ENCODE assay signal across 8 cellular contexts in the genomic region with DNA sequence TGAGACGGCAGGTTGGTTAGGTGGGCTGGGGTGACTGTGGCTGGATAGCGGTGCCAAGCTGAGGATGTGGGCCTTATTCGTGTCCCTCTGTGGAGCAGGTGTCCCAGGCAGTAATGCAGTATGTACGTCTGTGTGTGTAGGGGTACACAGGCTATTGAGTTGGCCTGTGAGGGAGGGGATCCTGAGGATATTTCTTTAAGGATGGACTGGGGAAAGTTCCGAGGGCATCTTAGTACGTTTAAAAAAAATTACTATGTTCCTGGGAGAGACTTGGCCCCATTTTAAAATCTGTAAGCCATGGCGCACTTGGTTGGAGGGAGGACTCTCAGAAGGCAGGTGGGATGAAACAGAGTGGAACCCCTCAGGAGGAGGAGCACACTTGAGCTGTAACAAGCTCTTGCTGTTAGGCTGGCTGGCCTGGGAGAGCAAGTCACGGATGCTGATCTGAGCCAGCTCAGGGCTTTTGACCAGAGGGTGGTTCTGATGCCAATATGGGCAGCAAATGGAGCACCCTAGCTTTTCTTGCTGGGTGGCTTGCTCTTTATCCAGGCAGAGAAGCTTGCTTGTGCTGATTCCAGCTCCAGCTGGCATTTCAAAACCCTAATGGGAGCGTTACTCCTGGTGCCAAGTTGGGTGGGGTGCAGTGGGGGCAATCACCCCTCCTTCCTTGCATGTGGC. TPM values are rescaled to one million over a fixed set of nuclear protein-coding genes. Genes with fewer than 3 reads are reported as not detected.
DNase-seq lines count a peak whose midpoint lies in the region; ATAC-seq and TF ChIP-seq lines count a peak whose summit lies in the region.

No MANE protein-coding gene starts in this region.

- no peaks in the 10 kb centered on the region for H3K36me3 ChIP-seq in SK-N-SH (replicated peaks in 1 of 2; ENCODE audit: control insufficient read depth in 1 of 2, insufficient read depth in 2 of 2, low read length in 1 of 2)

- TF ChIP-seq CTCF in SK-N-SH (IDR thresholded peaks at IDR 0.05) (no peak), endothelial cell (IDR thresholded peaks at IDR 0.05; ENCODE audit: unreplicated experiment) (no peak)

- H3K36me3 Mint-ChIP-seq in endothelial cell (ENCODE audit: low read depth, unreplicated experiment) (peaks cover 11% of the 10 kb centered on the region), naive B cell (peaks cover 0 to 8% of the 10 kb centered on the region in 2 donors)

- POLR2A ChIA-PET in SK-N-SH (lab: Yijun Ruan, JAX): interaction anchor here (1.5 kb wide), 1 partner anchor 121 kb away, joined by 4 read pairs; no protein-coding TSS in a partner anchor

- H3K9ac ChIP-seq in SK-N-SH: peak overlapping the region; percentile 84

- H3K27ac ChIP-seq in SK-N-SH (ENCODE audit: low read depth in 2 of 2, low read length in 1 of 2): peak overlapping the region in 1 of 2 experiments; percentile 68; a peak in 2 of 4 replicates

- H2AFZ ChIP-seq in SK-N-SH (ENCODE audit: low read depth): peak overlapping the region; percentile 38; the same call in 1 of the 2 replicates

- H3K4me1 Mint-ChIP-seq in endothelial cell (ENCODE audit: unreplicated experiment): peaks cover 45% of the 10 kb centered on the region
- H3K4me1 Mint-ChIP-seq in naive B cell: peaks cover 37 to 47% (median 47%) of the 10 kb centered on the region in 3 donors

- H3K27ac Mint-ChIP-seq in endothelial cell (ENCODE audit: unreplicated experiment) (peak overlapping the region; percentile 91), naive B cell (peak overlapping the region; percentile 88 to 97 (median 96))

- no peak for TF ChIP-seq EP300 in SK-N-SH (IDR thresholded peaks at IDR 0.05; ENCODE audit: borderline replicate concordance in 1 of 2, low read depth in 1 of 2, low read length in 1 of 2)

- peaks cover 8 to 9% of the 10 kb centered on the region in 2 experiments; a peak in 1 of 4 replicates for H3K4me1 ChIP-seq in SK-N-SH (ENCODE audit: control insufficient read depth in 1 of 2, insufficient read depth in 2 of 2, low read depth in 1 of 2, low read length in 1 of 2)

- 6% methylated on average over 9 of the region's 9 CpGs for WGBS in SK-N-SH (ENCODE audit: low lambda C conversion rate)

- ATAC-seq in GM21515 (IDR thresholded peaks at IDR 0.05; ENCODE audit: unreplicated experiment) (peak; percentile 10), naive B cell (ENCODE audit: low read depth in 2 of 2) (peak; percentile 2), GM18517 (IDR thresholded peaks at IDR 0.05; ENCODE audit: unreplicated experiment) (no peak), HG03095 (IDR thresholded peaks at IDR 0.05; ENCODE audit: unreplicated experiment) (no peak)

- H3K9me2 ChIP-seq in SK-N-SH: no peaks in the 10 kb centered on the region

- H3K9me3 ChIP-seq in SK-N-SH: no peaks in the 10 kb centered on the region

- peaks cover 7% of the 10 kb centered on the region for H3F3A ChIP-seq in SK-N-SH (replicated peaks; ENCODE audit: insufficient read depth)

- H3K4me3 Mint-ChIP-seq in endothelial cell (ENCODE audit: unreplicated experiment) (peak overlapping the region; percentile 100), naive B cell (peak overlapping the region; percentile 81 to 100 (median 96))

- peaks cover 56% of the 10 kb centered on the region for H3K79me2 ChIP-seq in SK-N-SH (ENCODE audit: insufficient read depth)

- no peaks in the 10 kb centered on the region for H3K9me3 Mint-ChIP-seq in endothelial cell (ENCODE audit: unreplicated experiment)
- H3K9me3 Mint-ChIP-seq in naive B cell: peaks cover 0 to 5% (median 0%) of the 10 kb centered on the region in 7 donors

- CTCF ChIA-PET in SK-N-SH (lab: Yijun Ruan, JAX): interaction anchor here (1.0 to 2.5 kb wide), 3 partner anchors 8 to 447 kb away, joined by 3 to 5 read pairs (median 3); no protein-coding TSS in a partner anchor

- H3K4me3 ChIP-seq in SK-N-SH (ENCODE audit: low read depth in 2 of 2, low read length in 1 of 2): peak overlapping the region; percentile 85 to 90

- H3K27me3 ChIP-seq in SK-N-SH (ENCODE audit: insufficient read depth): no peaks in the 10 kb centered on the region

- H3K27me3 Mint-ChIP-seq in endothelial cell (ENCODE audit: unreplicated experiment) (peaks cover 6% of the 10 kb centered on the region), naive B cell (no peaks in the 10 kb centered on the region)

- DNase-seq in AG20443 (ENCODE audit: low spot score) (peak; percentile 17), SK-N-SH (no peak), endothelial cell (ENCODE audit: low spot score) (no peak), naive B cell (no peak), NCI-H187 (lab: John Stamatoyannopoulos, UW) (no peak)

- H3K4me2 ChIP-seq in SK-N-SH: peak overlapping the region; percentile 95

- no peak for TF ChIP-seq RAD21 in SK-N-SH (IDR thresholded peaks at IDR 0.05; ENCODE audit: low read length)

- peaks cover 12% of the 10 kb centered on the region for H4K20me1 ChIP-seq in SK-N-SH (ENCODE audit: insufficient read depth)

TF ChIP-seq in SK-N-SH, 30 proteins besides CTCF, POLR2A, EP300 and RAD21:
- TF ChIP-seq GABPA (IDR thresholded peaks at IDR 0.05; ENCODE audit: low read depth): no peak
- no peak for TF ChIP-seq RXRA (IDR thresholded peaks at IDR 0.05; ENCODE audit: borderline replicate concordance, low read depth)
- TF ChIP-seq, protein P1, sequence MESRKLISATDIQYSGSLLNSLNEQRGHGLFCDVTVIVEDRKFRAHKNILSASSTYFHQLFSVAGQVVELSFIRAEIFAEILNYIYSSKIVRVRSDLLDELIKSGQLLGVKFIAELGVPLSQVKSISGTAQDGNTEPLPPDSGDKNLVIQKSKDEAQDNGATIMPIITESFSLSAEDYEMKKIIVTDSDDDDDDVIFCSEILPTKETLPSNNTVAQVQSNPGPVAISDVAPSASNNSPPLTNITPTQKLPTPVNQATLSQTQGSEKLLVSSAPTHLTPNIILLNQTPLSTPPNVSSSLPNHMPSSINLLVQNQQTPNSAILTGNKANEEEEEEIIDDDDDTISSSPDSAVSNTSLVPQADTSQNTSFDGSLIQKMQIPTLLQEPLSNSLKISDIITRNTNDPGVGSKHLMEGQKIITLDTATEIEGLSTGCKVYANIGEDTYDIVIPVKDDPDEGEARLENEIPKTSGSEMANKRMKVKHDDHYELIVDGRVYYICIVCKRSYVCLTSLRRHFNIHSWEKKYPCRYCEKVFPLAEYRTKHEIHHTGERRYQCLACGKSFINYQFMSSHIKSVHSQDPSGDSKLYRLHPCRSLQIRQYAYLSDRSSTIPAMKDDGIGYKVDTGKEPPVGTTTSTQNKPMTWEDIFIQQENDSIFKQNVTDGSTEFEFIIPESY (IDR thresholded peaks at IDR 0.05; ENCODE audit: borderline replicate concordance, low read depth): no peak

RNA-seq across cellular contexts. Expression of a gene that starts 0.8 kb away (rescaled TPM):
- polyA plus RNA-seq in SK-N-SH (2012; rRNA removed): 22.8 and 29.8 TPM in 2 replicates
- polyA plus RNA-seq in SK-N-SH (2012; cell fraction: cytosol; rRNA removed): 16.7 and 23.9 TPM in 2 replicates
- polyA plus RNA-seq in SK-N-SH (2012; cell fraction: nucleus; rRNA removed): 11.2 and 13.4 TPM in 2 replicates
- 49.4 TPM for total RNA-seq in endothelial cell (ENCODE audit: unreplicated experiment)
- 10 to 100 TPM; 26.0 to 34.2 (median 29.7) TPM for polyA plus RNA-seq in naive B cell (ENCODE audit: low read depth in 6 of 6)

RNA-seq across cellular contexts. Expression of a gene that starts 30.1 kb away (rescaled TPM):
- polyA plus RNA-seq in SK-N-SH (2012; rRNA removed): 10.2 and 10.6 TPM in 2 replicates
- 4.6 and 7.4 TPM in 2 replicates for polyA plus RNA-seq in SK-N-SH (2012; cell fraction: cytosol; rRNA removed)
- polyA plus RNA-seq in SK-N-SH (2012; cell fraction: nucleus; rRNA removed): 26.6 and 27.1 TPM in 2 replicates
- 6.3 TPM for total RNA-seq in endothelial cell (ENCODE audit: unreplicated experiment)
- 10 to 100 TPM in 2 of 6 donors, 1 to 10 TPM in 4; 2.6 to 14.1 (median 8.3) TPM for polyA plus RNA-seq in naive B cell (ENCODE audit: low read depth in 6 of 6)

RNA-seq across cellular contexts. Expression of a gene that starts 30.3 kb away (rescaled TPM):
- polyA plus RNA-seq in SK-N-SH (2012; rRNA removed): 11.2 and 12.5 TPM in 2 replicates
- 15.5 and 18.3 TPM in 2 replicates for polyA plus RNA-seq in SK-N-SH (2012; cell fraction: cytosol; rRNA removed)
- polyA plus RNA-seq in SK-N-SH (2012; cell fraction: nucleus; rRNA removed): 4.7 and 5.6 TPM in 2 replicates
- 9.0 TPM for total RNA-seq in endothelial cell (ENCODE audit: unreplicated experiment)
- 1 to 10 TPM in 5 of 6 donors, under 1 TPM in 1; 0.52 to 1.9 (median 1.6) TPM for polyA plus RNA-seq in naive B cell (ENCODE audit: low read depth in 6 of 6)

Comparison
In these comparisons a context has a peak if more than half of its experiments do, and no peak if none do; other contexts are left out.
1. ATAC-seq: peak in GM21515 (single experiment) and naive B cell (2 of 2); none in GM18517 (single experiment) and HG03095 (single experiment).